Comparison of ENCODE assay signal across 8 cellular contexts in genomic region chr2:208033701-208034502, GRCh38. TPM values are rescaled to one million over a fixed set of nuclear protein-coding genes. Genes with fewer than 3 reads are reported as not detected.
A peak's percentile ranks its signal among the peaks of the same experiment; 100 is the strongest.
DNase-seq lines count a peak whose midpoint lies in the region; ATAC-seq, FAIRE-seq and TF ChIP-seq lines count a peak whose summit lies in the region.

No MANE protein-coding gene starts in this region.

- H3K27ac ChIP-seq in mammary epithelial cell (ENCODE audit: insufficient read depth, low read depth, low read length) = peak overlapping the region; percentile 4

- dilution Hi-C loops in mammary epithelial cell (cut with HindIII; ENCODE audit: low sequenced_read_pairs) = no loop called here

- H4K20me1 ChIP-seq in mammary epithelial cell (ENCODE audit: insufficient read depth, low read length) = no peaks in the 10 kb centered on the region

- no peaks in the 10 kb centered on the region for H3K9me3 ChIP-seq in mammary epithelial cell (replicated peaks; ENCODE audit: insufficient read depth, low read length)

- CTCF ChIA-PET in mammary epithelial cell (lab: Charles Lee; ENCODE audit: low non-redundant PET) = interaction anchor here (0.6 to 0.7 kb wide), 2 partner anchors 66 to 288 kb away, joined by 4 to 7 read pairs; no protein-coding TSS in a partner anchor

- no peaks in the 10 kb centered on the region for H3K4me1 ChIP-seq in mammary epithelial cell (ENCODE audit: insufficient read depth, low read length)

- TF ChIP-seq CTCF in mammary epithelial cell (conservative IDR thresholded peaks at IDR 0.05 in 1 of 2, IDR thresholded peaks at IDR 0.05 in 1 of 2; ENCODE audit: extremely low read depth in 1 of 2, insufficient read depth in 1 of 2, low read depth in 1 of 2, low read length in 2 of 2) = peak; percentile 68 to 76

- in situ Hi-C loops in mammary epithelial cell (cut with MboI; ENCODE audit: low sequenced_read_pairs in 2 of 2) = loop anchor here (10.0 kb wide), 2 partner anchors 269 to 289 kb away; partner anchors contain the start of gene FZD5 (in 1 of the 2)

- H3K4me3 ChIP-seq in mammary epithelial cell (replicated peaks in 1 of 3; ENCODE audit: insufficient read depth in 1 of 3, low read depth in 2 of 3, low read length in 3 of 3) = no peak overlapping the region

- no peak overlapping the region for H3K4me2 ChIP-seq in mammary epithelial cell (ENCODE audit: insufficient read depth, low read depth, low read length)

- intact Hi-C loops in mammary epithelial cell (cut with micrococcal nuclease) = loop anchor here (1.0 to 10.0 kb wide), 8 partner anchors 38 to 1234 kb away; partner anchors contain the start of genes FZD5 and METTL21A

- DNase-seq in RCC 7860 (ENCODE audit: low spot score) (peak; percentile 46), mammary epithelial cell (peak; percentile 90), mucosa of gallbladder (ENCODE audit: low spot score) (peak; percentile 57), AML-193 (lab: John Stamatoyannopoulos, UW) (no peak), middle frontal gyrus (ENCODE audit: extremely low spot score, low spot score) (no peak)

- no peaks in the 10 kb centered on the region for H3K36me3 ChIP-seq in mammary epithelial cell (ENCODE audit: insufficient read depth, low read length)

- BruUV-seq in mammary epithelial cell (replicated peaks; lab: Mats Ljungman, UMichigan) = no TSS peak

- ATAC-seq in GM19324 (IDR thresholded peaks at IDR 0.05; ENCODE audit: low FRiP score, unreplicated experiment) = peak; percentile 79
- ATAC-seq in HG03097 (IDR thresholded peaks at IDR 0.05; ENCODE audit: low FRiP score, unreplicated experiment) = peak; percentile 70

- H3K27me3 ChIP-seq in mammary epithelial cell (ENCODE audit: insufficient read depth, low read length) = no peaks in the 10 kb centered on the region

- H2AFZ ChIP-seq in mammary epithelial cell (ENCODE audit: low read depth, low read length) = no peak overlapping the region

- FAIRE-seq in G401.6 (lab: Jason Lieb, UNC) (peak; percentile 39), RCC 7860 (lab: Jason Lieb, UNC) (no peak)

- H3K79me2 ChIP-seq in mammary epithelial cell (ENCODE audit: insufficient read depth, low read length) = no peaks in the 10 kb centered on the region

- peak overlapping the region; percentile 7 for H3K9ac ChIP-seq in mammary epithelial cell (ENCODE audit: insufficient read depth, low read length)

- 33% methylated on average over 4 of the region's 4 CpGs for WGBS in mammary epithelial cell (ENCODE audit: low coverage, missing lambda C conversion rate)

RNA-seq across cellular contexts. Expression of gene PLEKHM3, which starts 8.6 kb away (rescaled TPM):
- 10 to 100 TPM in 1 of 2 donors, 1 to 10 TPM in 1; 6.4 to 15.0 TPM for total RNA-seq in mammary epithelial cell
- 2.1 TPM for polyA plus RNA-seq in mammary epithelial cell
- polyA minus RNA-seq in mammary epithelial cell = 22.1 TPM
- total RNA-seq in mucosa of gallbladder = 10.4 TPM

Comparison
In these comparisons a context has a peak if more than half of its experiments do, and no peak if none do; other contexts are left out.
1. DNase-seq: peak in RCC 7860 (single experiment), mammary epithelial cell (single experiment) and mucosa of gallbladder (single experiment); none in AML-193 (0 of 2) and middle frontal gyrus (single experiment).